17 cellular contexts compared by ENCODE assay signal in the genomic region with DNA sequence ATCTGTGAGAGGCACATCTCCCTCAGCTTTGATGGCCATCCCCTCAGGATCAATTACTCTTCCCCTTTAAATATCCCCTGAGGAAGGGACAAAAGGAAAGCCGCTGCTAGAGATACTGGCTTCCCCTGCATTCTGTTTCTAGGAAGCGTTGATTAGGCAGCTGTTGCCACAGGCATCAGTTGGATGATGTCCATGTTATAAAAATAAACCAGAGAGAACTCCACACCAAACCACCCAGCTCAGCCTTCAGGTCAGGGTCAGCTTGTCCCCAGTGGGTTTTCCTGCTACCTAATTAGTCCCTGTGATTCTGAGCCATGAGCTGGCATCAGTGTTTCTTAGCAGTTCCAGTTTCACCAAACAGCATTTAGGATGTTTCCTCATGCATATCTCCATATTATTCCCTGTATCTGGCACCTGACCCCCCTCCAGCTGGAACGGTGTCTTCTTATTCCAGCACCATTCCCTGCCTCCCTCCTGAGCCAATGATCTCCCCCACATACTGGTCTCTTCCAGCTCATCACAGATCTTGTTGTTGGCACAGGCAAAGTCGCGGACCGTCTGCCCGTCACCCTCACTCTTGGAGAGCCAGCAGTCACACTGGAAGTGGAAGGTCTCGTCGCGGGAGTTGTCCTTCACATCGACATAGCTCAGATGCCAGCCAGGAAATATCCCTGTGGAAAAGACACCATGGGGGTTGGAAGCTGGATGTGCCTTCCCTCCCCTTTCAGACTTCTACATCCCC.
"Had no signal": no experiment of that assay in that cellular context is flagged by ENCODE, and none has a peak within 500 bp of the region (broad histone marks: within the 10 kb centered on the region; RNA-seq: fewer than 3 reads in every experiment).

No MANE protein-coding gene starts in this region.

- H3K36me3 ChIP-seq: cardiac muscle cell, esophagus muscularis mucosa, lower lobe of right lung, sigmoid colon, stomach, upper lobe of left lung had no signal

- ATAC-seq: activated naive CD4-positive, alpha-beta T cell treated with anti-CD3 and anti-CD28 coated beads, Interleukin-2, amount 50 U/mL, for 72 hours; activated T-cell treated with anti-CD3 and anti-CD28 coated beads, Interleukin-2, amount 50 U/mL, for 72 hours; lower lobe of right lung had no signal

- H3K27ac Mint-ChIP-seq: activated CD4-positive, alpha-beta T cell treated with anti-CD3 and anti-CD28 coated beads, Interleukin-2, amount 10 ng/mL, durations not matched to agents 24 days and 14 days; activated naive CD4-positive, alpha-beta T cell treated with anti-CD3 and anti-CD28 coated beads, Interleukin-2, amount 50 U/mL, for 72 hours; activated T-cell treated with anti-CD3 and anti-CD28 coated beads, Interleukin-2, amount 50 U/mL, for 72 hours; mesothelial cell of epicardium had no signal

- DNase-seq: activated CD4-positive, alpha-beta T cell treated with anti-CD3 and anti-CD28 coated beads, Interleukin-2, amount 10 ng/mL, durations not matched to agents 24 days and 14 days; activated CD4-positive, CD25-positive, alpha-beta regulatory T cell; activated CD8-positive, alpha-beta memory T cell treated with anti-CD3 and anti-CD28 coated beads, Interleukin-2, amount 50 U/mL, for 48 hours; activated gamma-delta T cell; activated T-cell treated with anti-CD3 and anti-CD28 coated beads, Interleukin-2, amount 50 U/mL, for 72 hours; kidney glomerular epithelial cell; lower lobe of right lung; stimulated activated CD4-positive, alpha-beta T cell treated with anti-CD3 and anti-CD28 coated beads, Interleukin-2, amount 100 ng/mL, for 24 hours; stomach; testis; upper lobe of left lung had no signal

- H3K36me3 Mint-ChIP-seq: activated naive CD4-positive, alpha-beta T cell treated with anti-CD3 and anti-CD28 coated beads, Interleukin-2, amount 50 U/mL, for 72 hours; mesothelial cell of epicardium had no signal

- H3K4me3 ChIP-seq: cardiac muscle cell, esophagus muscularis mucosa, lower lobe of right lung, sigmoid colon, stomach, testis, upper lobe of left lung had no signal

- H3K4me1 Mint-ChIP-seq: activated CD4-positive, alpha-beta T cell treated with anti-CD3 and anti-CD28 coated beads, Interleukin-2, amount 10 ng/mL, durations not matched to agents 24 days and 14 days; mesothelial cell of epicardium had no signal

- H3K9me3 ChIP-seq: esophagus muscularis mucosa, lower lobe of right lung, sigmoid colon, stomach, testis, upper lobe of left lung had no signal

- H3K27ac ChIP-seq: cardiac muscle cell, esophagus muscularis mucosa, lower lobe of right lung, sigmoid colon, stomach, testis, upper lobe of left lung had no signal

- H3K4me3 Mint-ChIP-seq: activated CD4-positive, alpha-beta T cell treated with anti-CD3 and anti-CD28 coated beads, Interleukin-2, amount 10 ng/mL, durations not matched to agents 24 days and 14 days; activated T-cell treated with anti-CD3 and anti-CD28 coated beads, Interleukin-2, amount 50 U/mL, for 72 hours; mesothelial cell of epicardium; neural crest cell had no signal

- H3K27me3 ChIP-seq: cardiac muscle cell, esophagus muscularis mucosa, sigmoid colon, testis, upper lobe of left lung had no signal

- H3K4me1 ChIP-seq: esophagus muscularis mucosa, lower lobe of right lung, sigmoid colon, stomach, testis, upper lobe of left lung had no signal

- H3K9me3 Mint-ChIP-seq: activated CD4-positive, alpha-beta T cell treated with anti-CD3 and anti-CD28 coated beads, Interleukin-2, amount 10 ng/mL, durations not matched to agents 24 days and 14 days; activated T-cell treated with anti-CD3 and anti-CD28 coated beads, Interleukin-2, amount 50 U/mL, for 72 hours; mesothelial cell of epicardium; neural crest cell had no signal
